Comparison of ENCODE assay signal across 1 cellular context in genomic region chr10:124688889-124689670, GRCh38.
TF ChIP-seq lines count a peak whose summit lies in the region.

No MANE protein-coding gene starts in this region.

TF ChIP-seq in GM12878, 131 proteins besides CTCF, POLR2A, EP300 and RAD21 (continued from another document and continues in another):
- TF ChIP-seq ZBTB4 (CRISPR knock-in tag; IDR thresholded peaks at IDR 0.05) (no peak), MYB (IDR thresholded peaks at IDR 0.05; ENCODE audit: borderline replicate concordance, low read depth, low read length) (no peak), ZNF207 (IDR thresholded peaks at IDR 0.05; ENCODE audit: borderline replicate concordance) (no peak), NKRF (conservative IDR thresholded peaks at IDR 0.05) (no peak), ZNF592 (IDR thresholded peaks at IDR 0.05) (no peak), NRF1 (conservative IDR thresholded peaks at IDR 0.05; ENCODE audit: low read depth, low read length) (no peak), STAT1 (conservative IDR thresholded peaks at IDR 0.05) (no peak), STAT3 (IDR thresholded peaks at IDR 0.05; ENCODE audit: low read depth, low read length) (0 out of 2 replicates have a peak, but pooled peaks have one; percentile 85), NBN (IDR thresholded peaks at IDR 0.05) (peak; percentile 91), CHD2 (IDR thresholded peaks at IDR 0.05; ENCODE audit: borderline replicate concordance, low read depth, low read length) (peak; percentile 86), CEBPZ (IDR thresholded peaks at IDR 0.05; ENCODE audit: low read depth, low read length) (no peak), MYC (IDR thresholded peaks at IDR 0.05; ENCODE audit: insufficient read depth, insufficient read length, insufficient replicate concordance, low read length, severe bottlenecking) (no peak), ATF7 (IDR thresholded peaks at IDR 0.05; ENCODE audit: low read depth) (peak; percentile 91), BRCA1 (IDR thresholded peaks at IDR 0.05; ENCODE audit: low read depth, low read length) (no peak), EED (IDR thresholded peaks at IDR 0.05; ENCODE audit: low read depth) (0 out of 2 replicates have a peak, but pooled peaks have one; percentile 59), TAF1 (IDR thresholded peaks at IDR 0.05; ENCODE audit: borderline replicate concordance, low read depth, low read length) (no peak), NFYA (IDR thresholded peaks at IDR 0.05; ENCODE audit: borderline replicate concordance, low read depth, low read length) (no peak), IRF4 (IDR thresholded peaks at IDR 0.05; ENCODE audit: low read depth, low read length) (peak; percentile 98), KAT2A (conservative IDR thresholded peaks at IDR 0.05; ENCODE audit: control insufficient read depth, low read depth, low read length) (no peak), SREBF1 (IDR thresholded peaks at IDR 0.05; ENCODE audit: low read length) (0 out of 2 replicates have a peak, but pooled peaks have one; percentile 45), JUND (IDR thresholded peaks at IDR 0.05; ENCODE audit: low read depth, low read length) (peak; percentile 95), SREBF2 (IDR thresholded peaks at IDR 0.05; ENCODE audit: low read length) (no peak), ASH2L (IDR thresholded peaks at IDR 0.05; ENCODE audit: borderline replicate concordance, low read depth) (no peak), CUX1 (IDR thresholded peaks at IDR 0.05; ENCODE audit: insufficient replicate concordance, low read depth, low read length) (no peak), USF2 (IDR thresholded peaks at IDR 0.05; ENCODE audit: borderline replicate concordance, low read depth, low read length) (no peak), FOXK2 (IDR thresholded peaks at IDR 0.05) (no peak), CREM (IDR thresholded peaks at IDR 0.05; ENCODE audit: low read depth) (peak; percentile 66; the same call in 1 of the 2 replicates), RFX5 (IDR thresholded peaks at IDR 0.05; ENCODE audit: low read depth, low read length) (no peak), BCL11A (IDR thresholded peaks at IDR 0.05; ENCODE audit: low read depth, low read length) (peak; percentile 93), MEF2B (IDR thresholded peaks at IDR 0.05; ENCODE audit: partially characterized antibody, poor library complexity, severe bottlenecking) (peak; percentile 83), RCOR1 (conservative IDR thresholded peaks at IDR 0.05; ENCODE audit: low read depth, low read length) (0 out of 2 replicates have a peak, but pooled peaks have one; percentile 53), NR2F1 (conservative IDR thresholded peaks at IDR 0.05) (peak; percentile 93), ZNF687 (IDR thresholded peaks at IDR 0.05) (peak; percentile 98)
